In genomic region chr10:124717911-124718734, GRCh38 we compare ENCODE assay signal across 1 cellular context.
TF ChIP-seq lines count a peak whose summit lies in the region.

No MANE protein-coding gene starts in this region.

TF ChIP-seq in K562, 482 proteins besides CTCF, POLR2A, EP300 and RAD21 (continued from another document and continues in another):
- TF ChIP-seq MITF (IDR thresholded peaks at IDR 0.05) (no peak; the same call in 1 of the 2 replicates), ZNF318 (IDR thresholded peaks at IDR 0.05; ENCODE audit: borderline replicate concordance in 1 of 2, low read depth in 1 of 2) (peak in 1 of 2 experiments; percentile 64; a peak in 1 of 4 replicates), HDAC3 (IDR thresholded peaks at IDR 0.05; ENCODE audit: borderline replicate concordance, partially characterized antibody) (peak; percentile 84), ZNF280A (IDR thresholded peaks at IDR 0.05; ENCODE audit: low read depth, partially characterized antibody) (no peak), KAT7 (CRISPR knock-in tag; IDR thresholded peaks at IDR 0.05; ENCODE audit: borderline replicate concordance) (no peak), NR3C1 (CRISPR knock-in tag; IDR thresholded peaks at IDR 0.05) (no peak), NCOR1 (IDR thresholded peaks at IDR 0.05) (peak; percentile 97), MCM7 (IDR thresholded peaks at IDR 0.05) (no peak), E2F8 (IDR thresholded peaks at IDR 0.05; ENCODE audit: low read depth, partially characterized antibody) (no peak), PHTF2 (CRISPR knock-in tag; IDR thresholded peaks at IDR 0.05) (no peak), RNF219 (CRISPR knock-in tag; IDR thresholded peaks at IDR 0.05) (no peak), ZZZ3 (IDR thresholded peaks at IDR 0.05) (no peak), NONO (IDR thresholded peaks at IDR 0.05; ENCODE audit: low read depth in 2 of 2, low read length in 1 of 2) (no peak), CREB3L1 (IDR thresholded peaks at IDR 0.05; ENCODE audit: borderline replicate concordance, low read depth) (no peak; the same call in 1 of the 2 replicates), XRCC4 (IDR thresholded peaks at IDR 0.05; ENCODE audit: extremely low read depth, insufficient read depth, insufficient read length) (no peak), TAF15 (IDR thresholded peaks at IDR 0.05; ENCODE audit: low read depth, low read length) (no peak), ZNF717 (CRISPR knock-in tag; IDR thresholded peaks at IDR 0.05) (no peak), SMAD2 (IDR thresholded peaks at IDR 0.05; ENCODE audit: low read depth, low read length) (no peak), ZKSCAN8 (CRISPR knock-in tag; IDR thresholded peaks at IDR 0.05) (peak; percentile 44; the same call in 1 of the 2 replicates), BCOR (IDR thresholded peaks at IDR 0.05) (peak; percentile 64), KHSRP (IDR thresholded peaks at IDR 0.05) (peak; percentile 68), ZNF140 (CRISPR knock-in tag; IDR thresholded peaks at IDR 0.05) (no peak), PREB (CRISPR knock-in tag; IDR thresholded peaks at IDR 0.05) (no peak), ZNF584 (CRISPR knock-in tag; IDR thresholded peaks at IDR 0.05; ENCODE audit: low read depth) (peak; percentile 85), ZNF263 (CRISPR knock-in tag; IDR thresholded peaks at IDR 0.05; ENCODE audit: borderline replicate concordance) (no peak), ELK3 (CRISPR knock-in tag; IDR thresholded peaks at IDR 0.05) (no peak), PRDM10 (IDR thresholded peaks at IDR 0.05; ENCODE audit: partially characterized antibody) (no peak), ZNF354B (CRISPR knock-in tag; IDR thresholded peaks at IDR 0.05) (no peak), ZBTB1 (CRISPR knock-in tag; IDR thresholded peaks at IDR 0.05; ENCODE audit: borderline replicate concordance, low read depth) (no peak), NUFIP1 (IDR thresholded peaks at IDR 0.05; ENCODE audit: partially characterized antibody) (no peak), BRD9 (IDR thresholded peaks at IDR 0.05; ENCODE audit: low read depth, partially characterized antibody) (peak; percentile 88), KLF13 (tag; IDR thresholded peaks at IDR 0.05; ENCODE audit: borderline replicate concordance, low read depth) (peak; percentile 46; the same call in 1 of the 2 replicates), DMBX1 (CRISPR knock-in tag; IDR thresholded peaks at IDR 0.05; ENCODE audit: borderline replicate concordance) (peak; percentile 97)
